ENCODE assay signal across 1 cellular context in genomic region chr4:102736636-102737549, GRCh38.
TF ChIP-seq lines count a peak whose summit lies in the region.

No MANE protein-coding gene starts in this region.

TF ChIP-seq in HEK293, 187 proteins besides CTCF, POLR2A, EP300 and RAD21 (continued from another document):
- peak; percentile 73 for TF ChIP-seq PRDM10 (tag by site-specific recombination; IDR thresholded peaks at IDR 0.05)
- no peak for TF ChIP-seq SETDB1 (IDR thresholded peaks at IDR 0.05; ENCODE audit: insufficient read length, low read length)
- 0 out of 2 replicates have a peak, but pooled peaks have one; percentile 17 for TF ChIP-seq ZNF600 (tag by site-specific recombination; IDR thresholded peaks at IDR 0.05)
- peak; percentile 40 for TF ChIP-seq OSR2 (tag by site-specific recombination; IDR thresholded peaks at IDR 0.05)
- TF ChIP-seq ZNF510 (tag by site-specific recombination; IDR thresholded peaks at IDR 0.05; ENCODE audit: insufficient replicate concordance) = no peak
- TF ChIP-seq ZNF626 (tag by site-specific recombination; IDR thresholded peaks at IDR 0.05) = no peak
- TF ChIP-seq PBX3 (CRISPR knock-in tag; IDR thresholded peaks at IDR 0.05) = no peak
- TF ChIP-seq ZNF837 (tag by site-specific recombination; IDR thresholded peaks at IDR 0.05) = no peak
- TF ChIP-seq ZNF791 (tag by site-specific recombination; IDR thresholded peaks at IDR 0.05) = no peak
- TF ChIP-seq ZNF16 (tag by site-specific recombination; IDR thresholded peaks at IDR 0.05; ENCODE audit: low read depth) = no peak
- TF ChIP-seq ZSCAN30 (tag by site-specific recombination; IDR thresholded peaks at IDR 0.05) = peak; percentile 27; the same call in 1 of the 2 replicates
- no peak for TF ChIP-seq ZNF280D (tag by site-specific recombination; IDR thresholded peaks at IDR 0.05)
- no peak for TF ChIP-seq ZNF175 (tag by site-specific recombination; IDR thresholded peaks at IDR 0.05)
- TF ChIP-seq GLIS1 (tag by site-specific recombination; IDR thresholded peaks at IDR 0.05) = peak; percentile 55
- peak; percentile 95 for TF ChIP-seq ZNF18 (tag by site-specific recombination; IDR thresholded peaks at IDR 0.05)
- TF ChIP-seq ZNF10 (tag by site-specific recombination; IDR thresholded peaks at IDR 0.05) = no peak
- no peak for TF ChIP-seq SP3 (tag by site-specific recombination; IDR thresholded peaks at IDR 0.05)
- no peak for TF ChIP-seq ZFP3 (tag by site-specific recombination; IDR thresholded peaks at IDR 0.05; ENCODE audit: low read depth)
- TF ChIP-seq ZXDB (tag by site-specific recombination; IDR thresholded peaks at IDR 0.05) = 0 out of 2 replicates have a peak, but pooled peaks have one; percentile 42
- TF ChIP-seq GLIS2 (tag by site-specific recombination; IDR thresholded peaks at IDR 0.05) = peak; percentile 11; the same call in 1 of the 2 replicates
- no peak for TF ChIP-seq ZBTB7A (tag by site-specific recombination; IDR thresholded peaks at IDR 0.05; ENCODE audit: low read depth)
- TF ChIP-seq ZNF571 (tag by site-specific recombination; IDR thresholded peaks at IDR 0.05) = no peak
- no peak for TF ChIP-seq ZNF704 (tag by site-specific recombination; IDR thresholded peaks at IDR 0.05)
- peak; percentile 51; the same call in 1 of the 2 replicates for TF ChIP-seq SP7 (tag by site-specific recombination; IDR thresholded peaks at IDR 0.05)
- peak; percentile 50; the same call in 1 of the 2 replicates for TF ChIP-seq ZBTB17 (tag by site-specific recombination; IDR thresholded peaks at IDR 0.05)
- no peak for TF ChIP-seq ZNF707 (tag by site-specific recombination; IDR thresholded peaks at IDR 0.05)
- no peak for TF ChIP-seq ZNF324 (tag by site-specific recombination; IDR thresholded peaks at IDR 0.05)
- 0 out of 2 replicates have a peak, but pooled peaks have one; percentile 30 for TF ChIP-seq ZNF423 (tag by site-specific recombination; IDR thresholded peaks at IDR 0.05)
- no peak for TF ChIP-seq ZNF623 (tag by site-specific recombination; IDR thresholded peaks at IDR 0.05)
- no peak for TF ChIP-seq SCRT2 (tag by site-specific recombination; IDR thresholded peaks at IDR 0.05)
- TF ChIP-seq KLF1 (tag by site-specific recombination; IDR thresholded peaks at IDR 0.05) = peak; percentile 48; the same call in 1 of the 2 replicates
- TF ChIP-seq ZNF449 (tag by site-specific recombination; IDR thresholded peaks at IDR 0.05) = peak; percentile 66
- peak; percentile 89 for TF ChIP-seq ZIC2 (tag by site-specific recombination; IDR thresholded peaks at IDR 0.05)
